ENCODE assay signal across 11 cellular contexts in the genomic region with DNA sequence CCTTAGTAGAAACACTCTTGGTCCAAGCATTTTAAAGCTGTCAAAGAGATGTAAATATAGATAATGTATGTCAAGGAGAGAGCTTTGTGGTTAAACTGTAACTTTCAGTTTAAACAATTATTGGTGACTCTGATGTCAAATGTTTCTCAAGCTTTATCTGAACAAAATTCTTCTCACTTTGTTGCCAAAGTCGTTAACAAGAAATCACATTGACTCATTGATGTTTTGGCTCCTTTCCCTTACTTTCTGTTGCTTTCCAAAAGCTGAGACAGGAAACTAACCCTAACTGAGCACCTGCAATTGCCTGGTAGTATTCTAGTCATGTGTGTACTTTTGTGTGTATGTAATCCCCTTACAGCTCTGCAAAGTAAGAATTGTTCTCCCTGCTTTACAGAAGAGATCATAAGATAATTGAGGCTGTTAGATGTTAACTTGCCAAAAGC.
DNase-seq lines count a peak whose midpoint lies in the region; ATAC-seq and TF ChIP-seq lines count a peak whose summit lies in the region.
"Had no signal": no experiment of that assay in that cellular context is flagged by ENCODE, and none has a peak within 500 bp of the region (broad histone marks: within the 10 kb centered on the region; RNA-seq: fewer than 3 reads in every experiment).

No MANE protein-coding gene starts in this region.

- no peaks in the 10 kb centered on the region for H3K36me3 ChIP-seq in H7 (replicated peaks; ENCODE audit: control insufficient read depth, insufficient read depth, low read length)

- no peak overlapping the region for H3K27ac Mint-ChIP-seq in osteocyte (ENCODE audit: unreplicated experiment)
- H3K27ac Mint-ChIP-seq: naive thymus-derived CD4-positive, alpha-beta T cell had no signal

- H3K9me3 Mint-ChIP-seq in osteocyte (ENCODE audit: unreplicated experiment): no peaks in the 10 kb centered on the region

- H3K4me1 Mint-ChIP-seq in osteocyte (ENCODE audit: unreplicated experiment): no peaks in the 10 kb centered on the region

- peak; percentile 45 for DNase-seq in astrocyte of the spinal cord (ENCODE audit: low read depth, low spot score)
- peak; percentile 89 for DNase-seq in renal cortical epithelial cell (ENCODE audit: low read depth)
- DNase-seq in H7: no peak
- DNase-seq in iPS-NIHi11 (ENCODE audit: low spot score): no peak
- DNase-seq in osteocyte (ENCODE audit: extremely low spot score, unreplicated experiment): no peak
- DNase-seq: dorsolateral prefrontal cortex; hypothalamus; naive thymus-derived CD4-positive, alpha-beta T cell; NCI-H2029 had no signal

- no peaks in the 10 kb centered on the region for H3K36me3 Mint-ChIP-seq in osteocyte (ENCODE audit: unreplicated experiment)
- H3K36me3 Mint-ChIP-seq: naive thymus-derived CD4-positive, alpha-beta T cell had no signal

- in situ Hi-C loops in astrocyte of the spinal cord (cut with HindIII; ENCODE audit: low sequenced_read_pairs): no loop called here

- no peak overlapping the region for H3K4me3 ChIP-seq in astrocyte of the spinal cord (ENCODE audit: low read depth, low read length)
- no peak overlapping the region for H3K4me3 ChIP-seq in H7 (ENCODE audit: insufficient read depth, low read depth, low read length)
- H3K4me3 ChIP-seq: dorsolateral prefrontal cortex had no signal

- H3K27me3 ChIP-seq in H7 (ENCODE audit: control insufficient read depth, insufficient read depth, low read length): no peaks in the 10 kb centered on the region

- no peak overlapping the region for H3K4me3 Mint-ChIP-seq in osteocyte (ENCODE audit: unreplicated experiment)
- H3K4me3 Mint-ChIP-seq: naive thymus-derived CD4-positive, alpha-beta T cell had no signal

- TF ChIP-seq CTCF in astrocyte of the spinal cord (IDR thresholded peaks at IDR 0.05; ENCODE audit: low read depth, low read length) (no peak), osteocyte (IDR thresholded peaks at IDR 0.05) (no peak)

- ATAC-seq in GM18867 (IDR thresholded peaks at IDR 0.05; ENCODE audit: unreplicated experiment) (peak; percentile 89), HG03565 (IDR thresholded peaks at IDR 0.05; ENCODE audit: unreplicated experiment) (peak; percentile 67)
- ATAC-seq: naive thymus-derived CD4-positive, alpha-beta T cell had no signal

- peaks cover 40% of the 10 kb centered on the region for H3K27me3 Mint-ChIP-seq in osteocyte (ENCODE audit: unreplicated experiment)

Comparison
In these comparisons a context has a peak if more than half of its experiments do, and no peak if none do; other contexts are left out.
1. DNase-seq: peak in astrocyte of the spinal cord (single experiment) and renal cortical epithelial cell (single experiment); none in H7 (single experiment), iPS-NIHi11 (single experiment) and osteocyte (single experiment).